Comparison of ENCODE assay signal across 10 cellular contexts in genomic region chr5:109413463-109413862, GRCh38. TPM values are rescaled to one million over a fixed set of nuclear protein-coding genes. Genes with fewer than 3 reads are reported as not detected.
DNase-seq lines count a peak whose midpoint lies in the region; ATAC-seq and TF ChIP-seq lines count a peak whose summit lies in the region.
"Had no signal": no experiment of that assay in that cellular context is flagged by ENCODE, and none has a peak within 500 bp of the region (broad histone marks: within the 10 kb centered on the region; RNA-seq: fewer than 3 reads in every experiment).

No MANE protein-coding gene starts in this region.

- H2AFZ ChIP-seq in SK-N-SH (ENCODE audit: low read depth) = no peak overlapping the region

- H3K4me3 ChIP-seq in SK-N-SH (ENCODE audit: low read depth in 2 of 2, low read length in 1 of 2) = no peak overlapping the region
- H3K4me3 ChIP-seq in astrocyte of the cerebellum (ENCODE audit: low read depth, low read length) = no peak overlapping the region
- H3K4me3 ChIP-seq in thoracic aorta = no peak overlapping the region
- H3K4me3 ChIP-seq: heart right ventricle had no signal

- peaks cover 20% of the 10 kb centered on the region for H3F3A ChIP-seq in SK-N-SH (replicated peaks; ENCODE audit: insufficient read depth)

- CTCF ChIA-PET in SK-N-SH (lab: Yijun Ruan, JAX) = interaction anchor here (0.7 to 1.3 kb wide), 2 partner anchors 9 to 31 kb away, joined by 4 read pairs; no protein-coding TSS in a partner anchor

- no peak for TF ChIP-seq RAD21 in SK-N-SH (IDR thresholded peaks at IDR 0.05; ENCODE audit: low read length)

- no peak for DNase-seq in SK-N-SH
- DNase-seq in astrocyte of the cerebellum (ENCODE audit: low read depth) = peak; percentile 93
- DNase-seq in iris pigment epithelial cell (ENCODE audit: low read depth) = peak; percentile 57
- DNase-seq in thoracic aorta (ENCODE audit: low spot score) = no peak
- no peak for DNase-seq in NCI-H128 (lab: John Stamatoyannopoulos, UW; ENCODE audit: unreplicated experiment)
- DNase-seq in inferior parietal cortex (ENCODE audit: extremely low spot score) = no peak
- no peak for DNase-seq in ACHN
- DNase-seq: stimulated activated CD4-positive, alpha-beta T cell treated with anti-CD3 and anti-CD28 coated beads, Interleukin-15, amount 100 ng/mL, for 24 hours had no signal

- ATAC-seq in SK-N-SH treated with all-trans-retinoic acid at 6 μM for 48 hours (no peak), thoracic aorta (ENCODE audit: insufficient number of reproducible peaks, low FRiP score, low read depth) (no peak)
- ATAC-seq: heart right ventricle had no signal

- no peaks in the 10 kb centered on the region for H3K9me2 ChIP-seq in SK-N-SH

- H3K9ac ChIP-seq in SK-N-SH = no peak overlapping the region

- H3K27ac ChIP-seq in SK-N-SH (ENCODE audit: low read depth in 2 of 2, low read length in 1 of 2) = peak overlapping the region in 1 of 2 experiments; percentile 22; a peak in 2 of 4 replicates
- H3K27ac ChIP-seq in thoracic aorta = peak overlapping the region; percentile 97 to 98

- no peaks in the 10 kb centered on the region for H3K9me3 ChIP-seq in SK-N-SH
- no peaks in the 10 kb centered on the region for H3K9me3 ChIP-seq in thoracic aorta

- POLR2A ChIA-PET in SK-N-SH (lab: Yijun Ruan, JAX) = no interaction called here

- in situ Hi-C loops in astrocyte of the cerebellum (cut with HindIII; ENCODE audit: low sequenced_read_pairs) = no loop called here
- in situ Hi-C loops in ACHN (cut with HindIII; ENCODE audit: low pct_ligation_motif_present, low pct_unique_long_range_greater_than_20kb, low sequenced_read_pairs) = no loop called here

- no peak for TF ChIP-seq EP300 in SK-N-SH (IDR thresholded peaks at IDR 0.05; ENCODE audit: borderline replicate concordance in 1 of 2, low read depth in 1 of 2, low read length in 1 of 2)

- no peak for TF ChIP-seq CTCF in SK-N-SH (IDR thresholded peaks at IDR 0.05)
- no peak for TF ChIP-seq CTCF in astrocyte of the cerebellum (IDR thresholded peaks at IDR 0.05; ENCODE audit: low read depth, low read length, missing control alignments)
- TF ChIP-seq CTCF in thoracic aorta (IDR thresholded peaks at IDR 0.05) = no peak

- no peaks in the 10 kb centered on the region for H3K27me3 ChIP-seq in SK-N-SH (ENCODE audit: insufficient read depth)
- no peaks in the 10 kb centered on the region for H3K27me3 ChIP-seq in thoracic aorta (replicated peaks; ENCODE audit: insufficient read depth)
- H3K27me3 ChIP-seq: heart right ventricle had no signal

- H3K79me2 ChIP-seq in SK-N-SH (ENCODE audit: insufficient read depth) = peaks cover 10% of the 10 kb centered on the region

- no peaks in the 10 kb centered on the region for H3K36me3 ChIP-seq in SK-N-SH (replicated peaks in 1 of 2; ENCODE audit: control insufficient read depth in 1 of 2, insufficient read depth in 2 of 2, low read length in 1 of 2)
- no peaks in the 10 kb centered on the region for H3K36me3 ChIP-seq in thoracic aorta
- H3K36me3 ChIP-seq: heart right ventricle had no signal

- H4K20me1 ChIP-seq in SK-N-SH (ENCODE audit: insufficient read depth) = peaks cover 4% of the 10 kb centered on the region

- no peak overlapping the region for H3K4me2 ChIP-seq in SK-N-SH

- peaks cover 6 to 19% of the 10 kb centered on the region in 2 experiments for H3K4me1 ChIP-seq in SK-N-SH (ENCODE audit: control insufficient read depth in 1 of 2, insufficient read depth in 2 of 2, low read depth in 1 of 2, low read length in 1 of 2)
- H3K4me1 ChIP-seq in thoracic aorta (ENCODE audit: control insufficient read depth in 1 of 2, low read depth in 2 of 2) = peaks cover 9 to 27% of the 10 kb centered on the region in 2 donors

TF ChIP-seq in SK-N-SH, 30 proteins besides CTCF, POLR2A, EP300 and RAD21:
- TF ChIP-seq NFIC (IDR thresholded peaks at IDR 0.05; ENCODE audit: borderline replicate concordance) (no peak), SMC3 (IDR thresholded peaks at IDR 0.05; ENCODE audit: low read depth, low read length) (no peak), MXI1 (IDR thresholded peaks at IDR 0.05; ENCODE audit: low read depth, low read length) (0 out of 2 replicates have a peak, but pooled peaks have one; percentile 30)

TF ChIP-seq in SK-N-SH treated with all-trans-retinoic acid at 6 μM for 48 hours, 23 proteins besides CTCF, POLR2A, EP300 and RAD21:
- TF ChIP-seq ZNF8 (CRISPR knock-in tag; IDR thresholded peaks at IDR 0.05) = no peak
- no peak for TF ChIP-seq ESRRG (CRISPR knock-in tag; IDR thresholded peaks at IDR 0.05)
- no peak for TF ChIP-seq CSRNP3 (CRISPR knock-in tag; IDR thresholded peaks at IDR 0.05)
- TF ChIP-seq GLIS3 (CRISPR knock-in tag; IDR thresholded peaks at IDR 0.05) = no peak
- no peak for TF ChIP-seq SNAI2 (CRISPR knock-in tag; IDR thresholded peaks at IDR 0.05)
- no peak for TF ChIP-seq PATZ1 (CRISPR knock-in tag; IDR thresholded peaks at IDR 0.05; ENCODE audit: borderline replicate concordance)
- TF ChIP-seq TCF4 (CRISPR knock-in tag; IDR thresholded peaks at IDR 0.05; ENCODE audit: borderline replicate concordance) = no peak
- no peak for TF ChIP-seq ARNTL (CRISPR knock-in tag; IDR thresholded peaks at IDR 0.05; ENCODE audit: borderline replicate concordance, low read depth)
- TF ChIP-seq, protein P1, sequence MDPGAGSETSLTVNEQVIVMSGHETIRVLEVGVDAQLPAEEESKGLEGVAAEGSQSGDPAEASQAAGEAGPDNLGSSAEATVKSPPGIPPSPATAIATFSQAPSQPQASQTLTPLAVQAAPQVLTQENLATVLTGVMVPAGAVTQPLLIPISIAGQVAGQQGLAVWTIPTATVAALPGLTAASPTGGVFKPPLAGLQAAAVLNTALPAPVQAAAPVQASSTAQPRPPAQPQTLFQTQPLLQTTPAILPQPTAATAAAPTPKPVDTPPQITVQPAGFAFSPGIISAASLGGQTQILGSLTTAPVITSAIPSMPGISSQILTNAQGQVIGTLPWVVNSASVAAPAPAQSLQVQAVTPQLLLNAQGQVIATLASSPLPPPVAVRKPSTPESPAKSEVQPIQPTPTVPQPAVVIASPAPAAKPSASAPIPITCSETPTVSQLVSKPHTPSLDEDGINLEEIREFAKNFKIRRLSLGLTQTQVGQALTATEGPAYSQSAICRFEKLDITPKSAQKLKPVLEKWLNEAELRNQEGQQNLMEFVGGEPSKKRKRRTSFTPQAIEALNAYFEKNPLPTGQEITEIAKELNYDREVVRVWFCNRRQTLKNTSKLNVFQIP (CRISPR knock-in tag; IDR thresholded peaks at IDR 0.05; ENCODE audit: borderline replicate concordance, low read depth) = no peak
- TF ChIP-seq OSR1 (CRISPR knock-in tag; IDR thresholded peaks at IDR 0.05) = no peak
- no peak for TF ChIP-seq ZC3H10 (CRISPR knock-in tag; IDR thresholded peaks at IDR 0.05)

RNA-seq across cellular contexts. Expression of gene PJA2, which starts 3.7 kb away (rescaled TPM):
- polyA plus RNA-seq in SK-N-SH (2012; rRNA removed) = 30.7 and 39.6 TPM in 2 replicates
- polyA plus RNA-seq in SK-N-SH (2012; cell fraction: cytosol; rRNA removed) = 46.6 and 55.5 TPM in 2 replicates
- 12.8 and 27.9 TPM in 2 replicates for polyA plus RNA-seq in SK-N-SH (2012; cell fraction: nucleus; rRNA removed)
- total RNA-seq in thoracic aorta = 100 to 1,000 TPM; 136 to 155 TPM

Comparison
In these comparisons a context has a peak if more than half of its experiments do, and no peak if none do; other contexts are left out.
1. DNase-seq: peak in astrocyte of the cerebellum (single experiment) and iris pigment epithelial cell (single experiment); none in SK-N-SH (single experiment), thoracic aorta (single experiment), NCI-H128 (single experiment), inferior parietal cortex (single experiment) and ACHN (single experiment).